Comparison of ENCODE assay signal across 14 cellular contexts in genomic region chr13:112213467-112214245, GRCh38.
DNase-seq lines count a peak whose midpoint lies in the region; ATAC-seq, FAIRE-seq and TF ChIP-seq lines count a peak whose summit lies in the region.
"Had no signal": no experiment of that assay in that cellular context is flagged by ENCODE, and none has a peak within 500 bp of the region (broad histone marks: within the 10 kb centered on the region; RNA-seq: fewer than 3 reads in every experiment).

No MANE protein-coding gene starts in this region.

- H3K4me1 ChIP-seq in pancreas (no peaks in the 10 kb centered on the region), SK-N-SH (ENCODE audit: control insufficient read depth in 1 of 2, insufficient read depth in 2 of 2, low read depth in 1 of 2, low read length in 1 of 2) (no peaks in the 10 kb centered on the region)
- H3K4me1 ChIP-seq: right atrium auricular region had no signal

- TF ChIP-seq RAD21 in SK-N-SH (IDR thresholded peaks at IDR 0.05; ENCODE audit: low read length): no peak

- DNase-seq in HT-29 (ENCODE audit: low spot score) (peak; percentile 26), NCI-H2029 (lab: John Stamatoyannopoulos, UW) (peak; percentile 90), RPMI8226 (peak; percentile 20), pancreas (peak; percentile 69 to 86 (median 76)), T-helper 2 cell (no peak), SK-N-SH (no peak), dermis blood vessel endothelial cell (no peak)
- DNase-seq: activated CD4-positive, CD25-positive, alpha-beta regulatory T cell treated with anti-CD3 and anti-CD28 coated beads, Interleukin-2, amount 50 U/mL, for 72 hours; activated CD8-positive, alpha-beta memory T cell treated with anti-CD3 and anti-CD28 coated beads, Interleukin-2, amount 50 U/mL, for 48 hours; CD4-positive, CD25-positive, alpha-beta regulatory T cell; H7; naive B cell; stimulated activated CD4-positive, alpha-beta T cell treated with anti-CD3 and anti-CD28 coated beads, Interleukin-4, amount 100 ng/mL, for 1 hour had no signal

- H3K4me3 ChIP-seq in pancreas: no peak overlapping the region
- H3K4me3 ChIP-seq in SK-N-SH (ENCODE audit: low read depth in 2 of 2, low read length in 1 of 2): no peak overlapping the region
- H3K4me3 ChIP-seq: right atrium auricular region had no signal

- no peaks in the 10 kb centered on the region for H3K79me2 ChIP-seq in SK-N-SH (ENCODE audit: insufficient read depth)

- ATAC-seq in pancreas: peak; percentile 94 to 98 (median 96)

- H3F3A ChIP-seq in SK-N-SH (replicated peaks; ENCODE audit: insufficient read depth): no peaks in the 10 kb centered on the region

- POLR2A ChIA-PET in SK-N-SH (lab: Yijun Ruan, JAX): no interaction called here

- 55 to 60% methylated on average over 24 of the region's 24 CpGs for WGBS in pancreas, 2 donors
- 6% methylated on average over 13 of the region's 24 CpGs for WGBS in SK-N-SH (ENCODE audit: low lambda C conversion rate)

- no peak for TF ChIP-seq EP300 in SK-N-SH (IDR thresholded peaks at IDR 0.05; ENCODE audit: borderline replicate concordance in 1 of 2, low read depth in 1 of 2, low read length in 1 of 2)

- FAIRE-seq in pancreas (lab: Jason Lieb, UNC): no peak

- intact Hi-C loops in pancreas (cut with DNase I): no loop called here

- no peaks in the 10 kb centered on the region for H3K9me2 ChIP-seq in SK-N-SH

- no peak overlapping the region for H3K4me2 ChIP-seq in SK-N-SH

- H3K9me3 ChIP-seq in pancreas: no peaks in the 10 kb centered on the region
- no peaks in the 10 kb centered on the region for H3K9me3 ChIP-seq in SK-N-SH
- H3K9me3 ChIP-seq: right atrium auricular region had no signal

- H3K27ac ChIP-seq in pancreas (no peak overlapping the region), SK-N-SH (ENCODE audit: low read depth in 2 of 2, low read length in 1 of 2) (no peak overlapping the region)
- H3K27ac ChIP-seq: right atrium auricular region had no signal

- CTCF ChIA-PET in SK-N-SH (lab: Yijun Ruan, JAX): no interaction called here

- H3K36me3 ChIP-seq in pancreas (no peaks in the 10 kb centered on the region), SK-N-SH (replicated peaks in 1 of 2; ENCODE audit: control insufficient read depth in 1 of 2, insufficient read depth in 2 of 2, low read length in 1 of 2) (no peaks in the 10 kb centered on the region)
- H3K36me3 ChIP-seq: right atrium auricular region had no signal

- no peaks in the 10 kb centered on the region for H4K20me1 ChIP-seq in SK-N-SH (ENCODE audit: insufficient read depth)

- H2AFZ ChIP-seq in SK-N-SH (ENCODE audit: low read depth): no peak overlapping the region

- peaks cover 0 to 2% (median 0%) of the 10 kb centered on the region in 4 donors for H3K27me3 ChIP-seq in pancreas
- peaks cover 31% of the 10 kb centered on the region for H3K27me3 ChIP-seq in SK-N-SH (ENCODE audit: insufficient read depth)
- H3K27me3 ChIP-seq: right atrium auricular region had no signal

- TF ChIP-seq CTCF in pancreas (IDR thresholded peaks at IDR 0.05) (no peak), SK-N-SH (IDR thresholded peaks at IDR 0.05) (no peak)

- no peak overlapping the region for H3K9ac ChIP-seq in SK-N-SH

TF ChIP-seq in SK-N-SH, 30 proteins besides CTCF, POLR2A, EP300 and RAD21:
- no peak for TF ChIP-seq GABPA (IDR thresholded peaks at IDR 0.05; ENCODE audit: low read depth)
- no peak for TF ChIP-seq MAX (IDR thresholded peaks at IDR 0.05; ENCODE audit: low read depth)
- TF ChIP-seq NFIC (IDR thresholded peaks at IDR 0.05; ENCODE audit: borderline replicate concordance): no peak
- TF ChIP-seq TAF1 (IDR thresholded peaks at IDR 0.05; ENCODE audit: borderline replicate concordance, low read depth, low read length): no peak
- TF ChIP-seq TCF12 (IDR thresholded peaks at IDR 0.05): no peak
- no peak for TF ChIP-seq MXI1 (IDR thresholded peaks at IDR 0.05; ENCODE audit: low read depth, low read length)

Comparison
In these comparisons a context has a peak if more than half of its experiments do, and no peak if none do; other contexts are left out.
1. DNase-seq: peak in HT-29 (single experiment), NCI-H2029 (single experiment), RPMI8226 (single experiment) and pancreas (6 of 6); none in T-helper 2 cell (0 of 5), SK-N-SH (single experiment) and dermis blood vessel endothelial cell (single experiment).